ENCODE assay signal across 12 cellular contexts in the genomic region with DNA sequence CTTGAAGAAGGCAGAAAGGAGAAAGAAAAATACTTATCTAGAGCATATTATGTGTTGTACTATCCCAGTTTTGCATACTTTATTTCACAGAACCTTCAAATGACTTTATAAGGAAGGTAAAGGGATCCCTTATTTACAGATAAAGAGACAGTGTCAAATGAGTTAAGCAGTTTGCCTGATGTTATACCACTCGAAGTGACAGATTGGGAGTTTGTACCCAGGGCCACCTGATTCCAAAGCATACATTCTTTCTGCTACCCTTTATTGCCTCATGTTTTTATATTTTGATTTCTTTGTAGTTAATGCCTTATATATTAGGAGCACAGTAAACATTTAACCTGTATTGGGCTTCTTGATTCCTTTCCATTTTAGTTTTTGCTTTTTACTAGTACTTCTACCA. TPM values are rescaled to one million over a fixed set of nuclear protein-coding genes. Genes with fewer than 3 reads are reported as not detected.
DNase-seq lines count a peak whose midpoint lies in the region; ATAC-seq and TF ChIP-seq lines count a peak whose summit lies in the region.
"Had no signal": no experiment of that assay in that cellular context is flagged by ENCODE, and none has a peak within 500 bp of the region (broad histone marks: within the 10 kb centered on the region; RNA-seq: fewer than 3 reads in every experiment).

No MANE protein-coding gene starts in this region.

- 8% methylated on average over 1 of the region's 1 CpG for WGBS in thymus

- no peaks in the 10 kb centered on the region for H3K27me3 ChIP-seq in left lung
- no peaks in the 10 kb centered on the region for H3K27me3 ChIP-seq in thymus (ENCODE audit: control insufficient read depth, insufficient read depth)

- intact Hi-C loops in activated B cell treated with CpG ODN at 0.5 μM for 24 hours (cut with micrococcal nuclease) = loop anchor here (1.0 to 5.0 kb wide), 5 partner anchors 10 to 337 kb away; partner anchors contain the start of gene RNF135
- intact Hi-C loops in left lung (cut with DNase I) = no loop called here

- no peak for TF ChIP-seq CTCF in activated B cell treated with CpG ODN at 0.5 μM for 24 hours (IDR thresholded peaks at IDR 0.05)
- no peak for TF ChIP-seq CTCF in left lung (IDR thresholded peaks at IDR 0.05)

- H3K36me3 ChIP-seq in left lung (peaks cover 0 to 30% of the 10 kb centered on the region in 2 donors), thymus (ENCODE audit: control insufficient read depth, insufficient read depth) (peaks cover 10% of the 10 kb centered on the region)

- peak overlapping the region; percentile 76 to 88 for H3K4me3 Mint-ChIP-seq in activated T-cell treated with anti-CD3 and anti-CD28 coated beads, Interleukin-2, amount 50 U/mL, for 72 hours
- H3K4me3 Mint-ChIP-seq in activated B cell treated with CpG ODN at 0.5 μM for 24 hours = peak overlapping the region; percentile 78

- POLR2A ChIA-PET in activated B cell treated with CpG ODN at 0.5 μM for 24 hours (lab: Charles Lee) = interaction anchor here (0.8 to 11.6 kb wide), 8 partner anchors 10 to 484 kb away, joined by 3 to 247 read pairs (median 6); partner anchors contain the start of genes CRLF3 and EVI2A

- H3K4me1 ChIP-seq in left lung (peaks cover 0 to 27% of the 10 kb centered on the region in 2 donors), thymus (ENCODE audit: control insufficient read depth, insufficient read depth, low read length) (peaks cover 10% of the 10 kb centered on the region)

- peaks cover 65% of the 10 kb centered on the region for H3K4me1 Mint-ChIP-seq in activated T-cell treated with anti-CD3 and anti-CD28 coated beads, Interleukin-2, amount 50 U/mL, for 72 hours (ENCODE audit: low read depth)
- H3K4me1 Mint-ChIP-seq in activated B cell treated with CpG ODN at 0.5 μM for 24 hours = peaks cover 73% of the 10 kb centered on the region

- no peak for DNase-seq in activated T-cell treated with anti-CD3 and anti-CD28 coated beads, Interleukin-2, amount 50 U/mL, for 72 hours
- DNase-seq in activated T-cell treated with anti-CD3 and anti-CD28 coated beads for 4 hours (no peak), activated B cell treated with CpG ODN at 0.5 μM for 24 hours (no peak), left lung (no peak), kidney glomerular epithelial cell (lab: John Stamatoyannopoulos, UW) (no peak), NCI-H187 treated with DMSO at 0.1 percent for 48 hours (lab: John Stamatoyannopoulos, UW) (no peak)
- DNase-seq in activated CD4-positive, CD25-positive, alpha-beta regulatory T cell treated with anti-CD3 and anti-CD28 coated beads, Interleukin-2, amount 50 U/mL, for 72 hours = no peak
- DNase-seq: activated CD8-positive, alpha-beta memory T cell treated with anti-CD3 and anti-CD28 coated beads, Interleukin-2, amount 50 U/mL, for 48 hours; EL; NCI-H2107; T-helper 9 cell had no signal

- H3K4me3 ChIP-seq in left lung = peak overlapping the region in 1 of 2 donors; percentile 44
- H3K4me3 ChIP-seq in thymus (ENCODE audit: low read length) = peak overlapping the region; percentile 77

- CTCF ChIA-PET in activated B cell treated with CpG ODN at 0.5 μM for 24 hours (lab: Charles Lee) = interaction anchor here (1.0 kb wide), 1 partner anchor 201 kb away, joined by 3 read pairs; no protein-coding TSS in a partner anchor

- peaks cover 4 to 12% of the 10 kb centered on the region in 2 donors for H3K9me3 Mint-ChIP-seq in activated T-cell treated with anti-CD3 and anti-CD28 coated beads, Interleukin-2, amount 50 U/mL, for 72 hours
- no peaks in the 10 kb centered on the region for H3K9me3 Mint-ChIP-seq in activated B cell treated with CpG ODN at 0.5 μM for 24 hours

- no peaks in the 10 kb centered on the region for H3K9me3 ChIP-seq in left lung
- no peaks in the 10 kb centered on the region for H3K9me3 ChIP-seq in thymus (ENCODE audit: control insufficient read depth)

- H3K27ac ChIP-seq in left lung (peak overlapping the region; percentile 51 to 95), thymus (ENCODE audit: low read depth) (peak overlapping the region; percentile 58)

- no peaks in the 10 kb centered on the region for H3K27me3 Mint-ChIP-seq in activated T-cell treated with anti-CD3 and anti-CD28 coated beads, Interleukin-2, amount 50 U/mL, for 72 hours (ENCODE audit: low read depth)
- H3K27me3 Mint-ChIP-seq in activated B cell treated with CpG ODN at 0.5 μM for 24 hours = no peaks in the 10 kb centered on the region

- H3K27ac Mint-ChIP-seq in activated T-cell treated with anti-CD3 and anti-CD28 coated beads, Interleukin-2, amount 50 U/mL, for 72 hours = peak overlapping the region; percentile 92
- H3K27ac Mint-ChIP-seq in activated B cell treated with CpG ODN at 0.5 μM for 24 hours = peak overlapping the region; percentile 88

- H3K36me3 Mint-ChIP-seq in activated T-cell treated with anti-CD3 and anti-CD28 coated beads, Interleukin-2, amount 50 U/mL, for 72 hours (ENCODE audit: insufficient read depth in 2 of 2) = peaks cover 19 to 32% of the 10 kb centered on the region in 2 donors
- peaks cover 72% of the 10 kb centered on the region for H3K36me3 Mint-ChIP-seq in activated B cell treated with CpG ODN at 0.5 μM for 24 hours (ENCODE audit: low read depth)

- ATAC-seq in activated T-cell treated with anti-CD3 and anti-CD28 coated beads, Interleukin-2, amount 50 U/mL, for 72 hours (replicated peaks in 1 of 2) = peak in 1 of 2 donors; percentile 31
- ATAC-seq in activated B cell treated with CpG ODN at 0.5 μM for 24 hours (ENCODE audit: low read depth) = no peak
- ATAC-seq in left lung = no peak

RNA-seq across cellular contexts. Expression of gene EVI2B, which starts 4.9 kb away (rescaled TPM):
- total RNA-seq in activated T-cell treated with anti-CD3 and anti-CD28 coated beads, Interleukin-2, amount 50 U/mL, for 72 hours = 10 to 100 TPM; 28.0 to 37.3 TPM
- 104 and 111 TPM in 2 replicates for total RNA-seq in activated B cell treated with CpG ODN at 0.5 μM for 24 hours
- total RNA-seq in left lung = 10 to 100 TPM; 25.1 to 80.4 TPM
- 50.4 TPM for polyA plus RNA-seq in thymus

RNA-seq across cellular contexts. Expression of gene OMG, which starts 11.9 kb away (rescaled TPM):
- 1 to 10 TPM in 1 of 2 donors, under 1 TPM in 1; 0.42 to 1.1 TPM for total RNA-seq in activated T-cell treated with anti-CD3 and anti-CD28 coated beads, Interleukin-2, amount 50 U/mL, for 72 hours
- 0.16 and 0.17 TPM in 2 replicates for total RNA-seq in activated B cell treated with CpG ODN at 0.5 μM for 24 hours
- 10 to 100 TPM in 1 of 2 donors, 1 to 10 TPM in 1; 5.0 to 10.7 TPM for total RNA-seq in left lung
- polyA plus RNA-seq in thymus = 1.3 TPM

RNA-seq across cellular contexts. Expression of gene EVI2A, which starts 12.5 kb away (rescaled TPM):
- total RNA-seq in activated T-cell treated with anti-CD3 and anti-CD28 coated beads, Interleukin-2, amount 50 U/mL, for 72 hours = 10 to 100 TPM; 31.9 to 39.3 TPM
- total RNA-seq in activated B cell treated with CpG ODN at 0.5 μM for 24 hours (46.6 and 52.5 TPM in 2 replicates), left lung (10 to 100 TPM; 16.4 to 30.9 TPM)
- polyA plus RNA-seq in thymus = 147 TPM
